Comparison of ENCODE assay signal across 1 cellular context in the genomic region with DNA sequence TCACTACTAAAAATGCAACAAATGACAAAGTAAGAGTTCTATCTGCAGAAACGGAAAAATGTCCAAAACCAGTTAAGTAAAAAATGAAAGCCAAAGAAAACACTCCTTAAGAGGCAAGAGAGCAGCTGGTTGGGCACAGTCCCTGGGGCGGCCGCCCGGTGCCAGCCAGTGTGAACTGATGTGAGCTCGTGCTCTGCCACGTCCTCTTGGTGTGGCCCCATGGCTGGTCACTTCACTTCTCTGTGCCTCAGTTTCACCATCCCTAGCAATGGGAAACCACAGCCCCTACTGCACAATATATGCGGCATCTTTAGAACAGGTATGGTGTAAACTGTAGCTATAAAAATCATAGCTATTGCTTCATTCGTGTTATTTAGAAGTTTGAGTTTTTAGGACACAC.
TF ChIP-seq lines count a peak whose summit lies in the region.

No MANE protein-coding gene starts in this region.

TF ChIP-seq in K562, 482 proteins besides CTCF, POLR2A, EP300 and RAD21:
- TF ChIP-seq XRCC4 (IDR thresholded peaks at IDR 0.05; ENCODE audit: extremely low read depth, insufficient read depth, insufficient read length): no peak
- TF ChIP-seq SMAD3 (CRISPR knock-in tag; conservative IDR thresholded peaks at IDR 0.05): no peak
- no peak for TF ChIP-seq MTA2 (IDR thresholded peaks at IDR 0.05; ENCODE audit: low read depth)
- no peak for TF ChIP-seq ZNF79 (CRISPR knock-in tag; IDR thresholded peaks at IDR 0.05; ENCODE audit: low read depth)
- no peak for TF ChIP-seq ZFP1 (CRISPR knock-in tag; IDR thresholded peaks at IDR 0.05)
- no peak for TF ChIP-seq RFX1 (IDR thresholded peaks at IDR 0.05)
- no peak for TF ChIP-seq PRMT5 (CRISPR knock-in tag; IDR thresholded peaks at IDR 0.05)
- TF ChIP-seq JUNB (CRISPR knock-in tag; conservative IDR thresholded peaks at IDR 0.05): no peak
- no peak for TF ChIP-seq NONO (IDR thresholded peaks at IDR 0.05; ENCODE audit: low read depth in 2 of 2, low read length in 1 of 2)
